Comparison of ENCODE assay signal across 19 cellular contexts in genomic region chr4:30429813-30430466, GRCh38.
A peak's percentile ranks its signal among the peaks of the same experiment; 100 is the strongest.
DNase-seq lines count a peak whose midpoint lies in the region; ATAC-seq and TF ChIP-seq lines count a peak whose summit lies in the region.
"Had no signal": no experiment of that assay in that cellular context is flagged by ENCODE, and none has a peak within 500 bp of the region (broad histone marks: within the 10 kb centered on the region; RNA-seq: fewer than 3 reads in every experiment).

No MANE protein-coding gene starts in this region.

- peaks cover 8% of the 10 kb centered on the region for H3K9me3 Mint-ChIP-seq in activated CD4-positive, alpha-beta T cell treated with anti-CD3 and anti-CD28 coated beads for 36 hours (ENCODE audit: low read depth)

- H3K27me3 Mint-ChIP-seq in activated CD4-positive, alpha-beta T cell treated with anti-CD3 and anti-CD28 coated beads for 36 hours: no peaks in the 10 kb centered on the region
- H3K27me3 Mint-ChIP-seq: activated naive CD8-positive, alpha-beta T cell treated with anti-CD3 and anti-CD28 coated beads for 36 hours; CD4-positive, CD25-positive, alpha-beta regulatory T cell; stimulated activated naive CD8-positive, alpha-beta T cell treated with anti-CD3 and anti-CD28 coated beads, Interleukin-15, Interleukin-2, amounts not matched to agents 100 ng/mL and 50 ng/mL, for 24 hours had no signal

- no peak overlapping the region for H3K27ac Mint-ChIP-seq in activated CD4-positive, alpha-beta T cell treated with anti-CD3 and anti-CD28 coated beads for 36 hours
- H3K27ac Mint-ChIP-seq: activated naive CD8-positive, alpha-beta T cell treated with anti-CD3 and anti-CD28 coated beads for 36 hours; CD4-positive, CD25-positive, alpha-beta regulatory T cell; HFFc6; stimulated activated naive CD8-positive, alpha-beta T cell treated with anti-CD3 and anti-CD28 coated beads, Interleukin-15, Interleukin-2, amounts not matched to agents 100 ng/mL and 50 ng/mL, for 24 hours had no signal

- CTCF ChIA-PET in RWPE1 (lab: Yijun Ruan, JAX): interaction anchor here (0.6 kb wide), 2 partner anchors 454 to 1716 kb away, joined by 3 read pairs; no protein-coding TSS in a partner anchor
- CTCF ChIA-PET in activated CD4-positive, alpha-beta T cell treated with anti-CD3 and anti-CD28 coated beads for 36 hours (lab: Charles Lee): no interaction called here

- H3K4me3 ChIP-seq in GM06990 (replicated peaks; ENCODE audit: low read depth, low read length) (no peak overlapping the region), retinal pigment epithelial cell (ENCODE audit: low read length) (no peak overlapping the region)
- H3K4me3 ChIP-seq: dorsolateral prefrontal cortex, right lobe of liver had no signal

- intact Hi-C loops in activated CD4-positive, alpha-beta T cell treated with anti-CD3 and anti-CD28 coated beads for 36 hours (cut with DNase I, micrococcal nuclease): no loop called here

- TF ChIP-seq CTCF in GM06990 (IDR thresholded peaks at IDR 0.05; ENCODE audit: insufficient read depth, low read length, poor library complexity, severe bottlenecking) (no peak), RWPE1 (conservative IDR thresholded peaks at IDR 0.05; ENCODE audit: low read depth) (no peak), retinal pigment epithelial cell (conservative IDR thresholded peaks at IDR 0.05; ENCODE audit: low read depth, low read length) (no peak)

- POLR2A ChIA-PET in RWPE1 (lab: Yijun Ruan, JAX; ENCODE audit: low non-redundant PET): no interaction called here
- POLR2A ChIA-PET in activated CD4-positive, alpha-beta T cell treated with anti-CD3 and anti-CD28 coated beads for 36 hours (lab: Charles Lee): no interaction called here

- no peak overlapping the region for H3K4me3 Mint-ChIP-seq in activated CD4-positive, alpha-beta T cell treated with anti-CD3 and anti-CD28 coated beads for 36 hours
- H3K4me3 Mint-ChIP-seq: activated naive CD8-positive, alpha-beta T cell treated with anti-CD3 and anti-CD28 coated beads for 36 hours; CD4-positive, CD25-positive, alpha-beta regulatory T cell; HFFc6; nephron; stimulated activated naive CD8-positive, alpha-beta T cell treated with anti-CD3 and anti-CD28 coated beads, Interleukin-15, Interleukin-2, amounts not matched to agents 100 ng/mL and 50 ng/mL, for 24 hours had no signal

- H3K4me1 Mint-ChIP-seq in activated CD4-positive, alpha-beta T cell treated with anti-CD3 and anti-CD28 coated beads for 36 hours: no peaks in the 10 kb centered on the region
- H3K4me1 Mint-ChIP-seq: activated naive CD8-positive, alpha-beta T cell treated with anti-CD3 and anti-CD28 coated beads for 36 hours; CD4-positive, CD25-positive, alpha-beta regulatory T cell had no signal

- H3K36me3 ChIP-seq in GM06990 (ENCODE audit: control insufficient read depth, insufficient read depth, low read length): no peaks in the 10 kb centered on the region
- H3K36me3 ChIP-seq: right lobe of liver had no signal

- ATAC-seq in GM19324 (IDR thresholded peaks at IDR 0.05; ENCODE audit: low FRiP score, unreplicated experiment) (no peak), GM21576 (IDR thresholded peaks at IDR 0.05; ENCODE audit: unreplicated experiment) (no peak)
- ATAC-seq in activated CD4-positive, alpha-beta T cell treated with anti-CD3 and anti-CD28 coated beads for 36 hours: no peak
- ATAC-seq: left ventricle myocardium superior, right lobe of liver had no signal

- no peak overlapping the region for H3K27ac ChIP-seq in RWPE1
- peak overlapping the region; percentile 4 for H3K27ac ChIP-seq in epithelial cell of prostate
- H3K27ac ChIP-seq: dorsolateral prefrontal cortex, right lobe of liver had no signal

- DNase-seq in GM06990 (ENCODE audit: extremely low read depth, insufficient read length): peak; percentile 9
- peak; percentile 55 for DNase-seq in RWPE1 (ENCODE audit: low spot score)
- DNase-seq in epithelial cell of prostate (ENCODE audit: low read depth, low spot score): peak; percentile 20
- peak; percentile 62 for DNase-seq in retinal pigment epithelial cell (ENCODE audit: low read depth)
- no peak for DNase-seq in germinal center (ENCODE audit: low spot score)
- no peak for DNase-seq in activated CD4-positive, alpha-beta T cell treated with anti-CD3 and anti-CD28 coated beads for 36 hours
- DNase-seq: activated naive CD8-positive, alpha-beta T cell treated with anti-CD3 and anti-CD28 coated beads for 36 hours; CD4-positive, CD25-positive, alpha-beta regulatory T cell; dorsolateral prefrontal cortex; HFFc6; left ventricle myocardium superior; NCI-H1417 treated with DMSO at 0.1 percent for 48 hours; NCI-H524 treated with DMSO at 0.1 percent for 48 hours; right lobe of liver; SHP77 treated with DMSO at 0.1 percent for 48 hours had no signal

- no peaks in the 10 kb centered on the region for H3K36me3 Mint-ChIP-seq in activated CD4-positive, alpha-beta T cell treated with anti-CD3 and anti-CD28 coated beads for 36 hours (ENCODE audit: low read depth)
- H3K36me3 Mint-ChIP-seq: activated naive CD8-positive, alpha-beta T cell treated with anti-CD3 and anti-CD28 coated beads for 36 hours; CD4-positive, CD25-positive, alpha-beta regulatory T cell had no signal

- no peaks in the 10 kb centered on the region for H3K27me3 ChIP-seq in GM06990 (replicated peaks; ENCODE audit: control insufficient read depth, insufficient read depth, low read length)
- H3K27me3 ChIP-seq: dorsolateral prefrontal cortex, right lobe of liver had no signal

Comparison
In these comparisons a context has a peak if more than half of its experiments do, and no peak if none do; other contexts are left out.
1. DNase-seq: peak in GM06990 (single experiment), RWPE1 (single experiment), epithelial cell of prostate (single experiment) and retinal pigment epithelial cell (single experiment); none in germinal center (single experiment) and activated CD4-positive, alpha-beta T cell treated with anti-CD3 and anti-CD28 coated beads for 36 hours (single experiment).